8 cellular contexts compared by ENCODE assay signal in genomic region chr5:177425196-177425800, GRCh38. TPM values are rescaled to one million over a fixed set of nuclear protein-coding genes. Genes with fewer than 3 reads are reported as not detected.
A peak's percentile ranks its signal among the peaks of the same experiment; 100 is the strongest.
DNase-seq lines count a peak whose midpoint lies in the region; ATAC-seq, FAIRE-seq and TF ChIP-seq lines count a peak whose summit lies in the region.

No MANE protein-coding gene starts in this region.

- H3K27ac ChIP-seq in mesodermal cell (ENCODE audit: low read depth, low read length, severe bottlenecking) (peak overlapping the region; percentile 96), vagina (peak overlapping the region; percentile 93)

- H3K36me3 Mint-ChIP-seq in MCF 10A (ENCODE audit: insufficient read depth, unreplicated experiment): peaks cover 37% of the 10 kb centered on the region

- intact Hi-C loops in MCF 10A (cut with micrococcal nuclease) (no loop called here), vagina (cut with DNase I) (no loop called here)

- TF ChIP-seq CTCF in MCF 10A (IDR thresholded peaks at IDR 0.05; ENCODE audit: unreplicated experiment) (no peak), vagina (IDR thresholded peaks at IDR 0.05) (no peak)

- CTCF ChIA-PET in MCF 10A (lab: Yijun Ruan, JAX): interaction anchor here (0.6 to 14.3 kb wide), 8 partner anchors 9 to 600 kb away, joined by 3 to 134 read pairs (median 6); partner anchors contain the start of gene F12

- peaks cover 16% of the 10 kb centered on the region for H3K4me1 Mint-ChIP-seq in MCF 10A (ENCODE audit: insufficient read depth, unreplicated experiment)

- no peak for FAIRE-seq in HTR-8/SVneo (lab: Jason Lieb, UNC)

- TF ChIP-seq POLR2A in vagina (IDR thresholded peaks at IDR 0.05): no peak

- ATAC-seq in HG03432 (IDR thresholded peaks at IDR 0.05; ENCODE audit: unreplicated experiment): no peak

- H3K36me3 ChIP-seq in mesodermal cell (ENCODE audit: control insufficient read depth, insufficient read depth, low read length) (peaks cover 7% of the 10 kb centered on the region), vagina (no peaks in the 10 kb centered on the region)

- H3K27ac Mint-ChIP-seq in MCF 10A (ENCODE audit: low read depth, unreplicated experiment): peak overlapping the region; percentile 99

- WGBS in mesodermal cell (ENCODE audit: insufficient coverage in 2 of 2), 2 experiments: 67 to 68% methylated on average over 9 to 12 of the region's 13 CpGs

- H3K4me3 ChIP-seq in mesodermal cell (ENCODE audit: extremely low read depth, insufficient read depth, low read length, poor library complexity, severe bottlenecking) (peak overlapping the region; percentile 54), vagina (peak overlapping the region; percentile 54 to 58)

- no peaks in the 10 kb centered on the region for H3K9me3 Mint-ChIP-seq in MCF 10A (ENCODE audit: unreplicated experiment)

- H3K27me3 ChIP-seq in vagina: no peaks in the 10 kb centered on the region

- POLR2A ChIA-PET in MCF 10A (lab: Yijun Ruan, JAX): interaction anchor here (0.6 to 12.5 kb wide), 16 partner anchors 8 to 157 kb away, joined by 3 to 217 read pairs (median 10); partner anchors contain the start of genes LMAN2, PDLIM7 and PRR7

- peak overlapping the region; percentile 89 for H3K4me3 Mint-ChIP-seq in MCF 10A (ENCODE audit: unreplicated experiment)

- BruUV-seq in MCF 10A (replicated peaks; lab: Mats Ljungman, UMichigan): TSS peak; percentile 56

- no peaks in the 10 kb centered on the region for H3K27me3 Mint-ChIP-seq in MCF 10A (ENCODE audit: insufficient read depth, unreplicated experiment)

- H3K9me3 ChIP-seq in mesodermal cell (ENCODE audit: control insufficient read depth, low read length): no peaks in the 10 kb centered on the region
- no peaks in the 10 kb centered on the region for H3K9me3 ChIP-seq in vagina

- DNase-seq in stimulated activated CD4-positive, alpha-beta T cell treated with anti-CD3 and anti-CD28 coated beads, Interleukin-1b, Interleukin-23, amount 100 ng/mL, for 48 hours: peak; percentile 24
- no peak for DNase-seq in stimulated activated CD4-positive, alpha-beta T cell treated with anti-CD3 and anti-CD28 coated beads, Interleukin-15, amount 100 ng/mL, for 24 hours
- DNase-seq in MCF 10A (ENCODE audit: unreplicated experiment): no peak
- DNase-seq in vagina (ENCODE audit: extremely low spot score in 2 of 2): no peak
- DNase-seq in HTR-8/SVneo (ENCODE audit: insufficient read length, low spot score): no peak
- no peak for DNase-seq in NCI-H774 (lab: John Stamatoyannopoulos, UW)

- H3K4me1 ChIP-seq in mesodermal cell (ENCODE audit: control insufficient read depth, insufficient read depth, low read length, poor library complexity, severe bottlenecking) (peaks cover 17% of the 10 kb centered on the region), vagina (peaks cover 42% of the 10 kb centered on the region)

RNA-seq across cellular contexts. Expression of gene GRK6, which starts 1.2 kb away (rescaled TPM):
- 45.2 and 52.0 TPM in 2 replicates for total RNA-seq in MCF 10A (2022)
- 29.2 TPM for polyA plus RNA-seq in mesodermal cell (2013, experiment 1 of 2)
- polyA plus RNA-seq in mesodermal cell (2013, experiment 2 of 2): 26.2 TPM
- 28.7 TPM for total RNA-seq in vagina

RNA-seq across cellular contexts. Expression of gene F12, which starts 15.9 kb away (rescaled TPM):
- total RNA-seq in MCF 10A (2022) (13.6 and 16.5 TPM in 2 replicates), vagina (5.2 TPM)
- 2.1 TPM for polyA plus RNA-seq in mesodermal cell (2013, experiment 1 of 2)
- polyA plus RNA-seq in mesodermal cell (2013, experiment 2 of 2): 0.76 TPM

RNA-seq across cellular contexts. Expression of gene PRR7, which starts 21.3 kb away (rescaled TPM):
- total RNA-seq in MCF 10A (2022): 15.0 and 23.2 TPM in 2 replicates
- 8.4 TPM for polyA plus RNA-seq in mesodermal cell (2013, experiment 1 of 2)
- polyA plus RNA-seq in mesodermal cell (2013, experiment 2 of 2): 5.4 TPM
- 1.2 TPM for total RNA-seq in vagina

RNA-seq across cellular contexts. Expression of gene PFN3, which starts 24.8 kb away (rescaled TPM):
- total RNA-seq in MCF 10A (2022): not detected in 2 replicates
- not detected for polyA plus RNA-seq in mesodermal cell (2013, experiment 1 of 2)
- polyA plus RNA-seq in mesodermal cell (2013, experiment 2 of 2): not detected
- total RNA-seq in vagina: not detected

RNA-seq across cellular contexts. Expression of gene SLC34A1, which starts 41.1 kb away (rescaled TPM):
- total RNA-seq in MCF 10A (2022) (not detected in 2 replicates), vagina (not detected)
- not detected for polyA plus RNA-seq in mesodermal cell (2013, experiment 1 of 2)
- not detected for polyA plus RNA-seq in mesodermal cell (2013, experiment 2 of 2)
